8 cellular contexts compared by ENCODE assay signal in the genomic region with DNA sequence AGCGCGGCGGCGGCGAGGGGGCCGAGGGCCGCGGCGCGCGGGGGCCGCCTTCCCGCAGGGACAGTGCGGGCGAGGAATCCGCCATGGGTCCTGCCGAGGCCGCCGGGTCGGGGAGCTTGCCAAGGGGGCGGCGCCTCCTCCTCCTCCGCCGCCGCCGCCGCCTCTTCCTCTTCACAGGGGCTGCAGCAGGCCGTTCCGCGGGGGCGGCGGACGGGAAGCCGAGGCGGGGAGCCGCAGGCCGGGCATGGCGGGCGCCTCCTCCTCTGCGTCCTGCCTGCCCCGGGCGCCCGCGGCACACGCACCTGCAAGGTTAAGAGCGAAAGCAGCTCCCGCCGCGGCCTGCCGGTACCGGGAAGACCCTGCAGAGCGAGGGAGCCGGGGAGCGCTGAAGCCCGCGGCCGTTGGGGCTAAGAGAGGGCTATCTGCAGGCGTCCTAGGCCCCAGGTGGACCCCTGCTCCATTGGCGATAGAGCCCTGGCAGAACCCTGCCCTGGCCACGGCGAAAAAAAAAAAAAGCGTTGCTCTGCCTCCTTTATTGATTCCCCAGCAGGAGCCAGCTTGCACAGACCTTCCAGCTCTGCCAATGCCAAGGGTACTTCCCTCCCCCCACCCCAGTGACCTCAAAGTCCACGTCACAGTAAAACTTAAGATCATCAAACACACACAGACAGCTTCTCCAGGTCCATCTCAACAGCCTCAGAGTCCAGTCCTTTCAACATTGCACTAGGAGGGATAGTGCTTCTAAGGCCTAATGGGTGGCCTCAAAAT.
A peak's percentile ranks its signal among the peaks of the same experiment; 100 is the strongest.
DNase-seq lines count a peak whose midpoint lies in the region; ATAC-seq and TF ChIP-seq lines count a peak whose summit lies in the region.

A gene with protein sequence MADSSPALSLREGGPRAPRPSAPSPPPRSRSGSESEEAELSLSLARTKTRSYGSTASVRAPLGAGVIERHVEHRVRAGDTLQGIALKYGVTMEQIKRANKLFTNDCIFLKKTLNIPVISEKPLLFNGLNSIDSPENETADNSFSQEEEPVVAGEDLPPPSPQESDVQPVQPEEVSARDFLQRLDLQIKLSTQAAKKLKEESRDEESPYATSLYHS (minus strand): TSS at position 118 of the 768 bp plus-strand sequence. CDS start 33 bp downstream, at position 85.

- no peaks in the 10 kb centered on the region for H3K27me3 ChIP-seq in mucosa of rectum (ENCODE audit: control insufficient read depth in 2 of 2, insufficient read depth in 2 of 2, low read length in 2 of 2)

- peak; percentile 63 for TF ChIP-seq POLR2A in erythroblast (IDR thresholded peaks at IDR 0.05; ENCODE audit: low read length)

- no peaks in the 10 kb centered on the region for H3K36me3 ChIP-seq in mucosa of rectum (ENCODE audit: control insufficient read depth in 2 of 2, insufficient read depth in 2 of 2, low read length in 2 of 2)

- peak within 1 kb of the TSS; percentile 67 to 79 for H3K27ac ChIP-seq in mucosa of rectum (ENCODE audit: low read depth in 2 of 2, low read length in 2 of 2)

- no peaks in the 10 kb centered on the region for H3K9me3 ChIP-seq in mucosa of rectum (ENCODE audit: control insufficient read depth in 2 of 2, low read length in 2 of 2)

- peak; percentile 44 for ATAC-seq in HG02943 (IDR thresholded peaks at IDR 0.05; ENCODE audit: low read depth, unreplicated experiment)

- peak; percentile 38 for DNase-seq in NCI-H510A treated with DMSO at 0.1 percent for 48 hours (lab: John Stamatoyannopoulos, UW)
- no peak for DNase-seq in NCI-H510A (lab: John Stamatoyannopoulos, UW)
- DNase-seq in NOMO-1 (lab: John Stamatoyannopoulos, UW; ENCODE audit: unreplicated experiment in 2 of 2), result peak; percentile 48 to 58
- DNase-seq in activated T-cell treated with anti-CD3 and anti-CD28 coated beads for 4 hours, result peak; percentile 59
- DNase-seq in erythroblast (lab: John Stamatoyannopoulos, UW), result peak; percentile 69 to 78
- peak; percentile 45 to 79 for DNase-seq in stimulated activated CD8-positive, alpha-beta memory T cell treated with anti-CD3 and anti-CD28 coated beads, Interleukin-7, amount 100 ng/mL, for 4 hours (ENCODE audit: low read depth in 2 of 2)

- peaks cover 4 to 6% of the 10 kb centered on the region in 2 donors for H3K4me1 ChIP-seq in mucosa of rectum (ENCODE audit: control insufficient read depth in 2 of 2, insufficient read depth in 2 of 2, low read length in 2 of 2)

- peak within 1 kb of the TSS; percentile 70 to 84 for H3K4me3 ChIP-seq in mucosa of rectum (ENCODE audit: low read length in 2 of 2)

- H3K9ac ChIP-seq in mucosa of rectum (ENCODE audit: low read depth in 1 of 2, low read length in 2 of 2), result peak within 1 kb of the TSS; percentile 73 to 79
